ENCODE assay signal across 20 cellular contexts in genomic region chr20:42190084-42190483, GRCh38.
A peak's percentile ranks its signal among the peaks of the same experiment; 100 is the strongest.
DNase-seq lines count a peak whose midpoint lies in the region; TF ChIP-seq lines count a peak whose summit lies in the region.
"Had no signal": no experiment of that assay in that cellular context is flagged by ENCODE, and none has a peak within 500 bp of the region (broad histone marks: within the 10 kb centered on the region; RNA-seq: fewer than 3 reads in every experiment).

No MANE protein-coding gene starts in this region.

- H3K9ac ChIP-seq in parathyroid adenoma: no peak overlapping the region
- H3K9ac ChIP-seq: BLaER1 treated with 17β-estradiol and CSF1 and Interleukin-3, amounts not matched to agents 10 nM and 100 nM had no signal

- CTCF ChIA-PET in activated naive CD4-positive, alpha-beta T cell treated with anti-CD3 and anti-CD28 coated beads for 36 hours (lab: Charles Lee): no interaction called here

- H3K27ac ChIP-seq in angular gyrus (ENCODE audit: low read depth, low read length): peak overlapping the region; percentile 79
- peak overlapping the region; percentile 69 for H3K27ac ChIP-seq in parathyroid adenoma
- no peak overlapping the region for H3K27ac ChIP-seq in right atrium auricular region
- H3K27ac ChIP-seq: 22Rv1; BLaER1 treated with 17β-estradiol and CSF1 and Interleukin-3, amounts not matched to agents 10 nM and 100 nM had no signal

- H3K27me3 ChIP-seq in parathyroid adenoma (ENCODE audit: control insufficient read depth, insufficient read depth, low read length) (no peaks in the 10 kb centered on the region), right atrium auricular region (no peaks in the 10 kb centered on the region)
- H3K27me3 ChIP-seq: BLaER1 treated with 17β-estradiol and CSF1 and Interleukin-3, amounts not matched to agents 10 nM and 100 nM had no signal

- H3K9me3 ChIP-seq in parathyroid adenoma (ENCODE audit: control insufficient read depth, low read length): no peaks in the 10 kb centered on the region
- H3K9me3 ChIP-seq in right atrium auricular region: no peaks in the 10 kb centered on the region
- H3K9me3 ChIP-seq: BE2C; BLaER1 treated with 17β-estradiol and CSF1 and Interleukin-3, amounts not matched to agents 10 nM and 100 nM had no signal

- TF ChIP-seq CTCF in parathyroid adenoma (IDR thresholded peaks at IDR 0.05) (no peak), right atrium auricular region (IDR thresholded peaks at IDR 0.05) (no peak)

- intact Hi-C loops in activated naive CD4-positive, alpha-beta T cell treated with anti-CD3 and anti-CD28 coated beads for 36 hours (cut with micrococcal nuclease): no loop called here

- H3K4me2 ChIP-seq in parathyroid adenoma (ENCODE audit: low read length): no peak overlapping the region
- H3K4me2 ChIP-seq: BLaER1 treated with 17β-estradiol and CSF1 and Interleukin-3, amounts not matched to agents 10 nM and 100 nM had no signal

- H2AFZ ChIP-seq in parathyroid adenoma: peak overlapping the region; percentile 65

- H3K4me1 Mint-ChIP-seq in activated naive CD4-positive, alpha-beta T cell treated with anti-CD3 and anti-CD28 coated beads for 36 hours (ENCODE audit: low read depth): no peaks in the 10 kb centered on the region
- H3K4me1 Mint-ChIP-seq: CD14-positive monocyte; CD8-positive, alpha-beta memory T cell had no signal

- H3K4me3 ChIP-seq in parathyroid adenoma (ENCODE audit: low read depth, low read length) (no peak overlapping the region), right atrium auricular region (no peak overlapping the region)
- H3K4me3 ChIP-seq: BLaER1 treated with 17β-estradiol and CSF1 and Interleukin-3, amounts not matched to agents 10 nM and 100 nM had no signal

- H3K9me3 Mint-ChIP-seq in activated naive CD4-positive, alpha-beta T cell treated with anti-CD3 and anti-CD28 coated beads for 36 hours: peaks cover 4% of the 10 kb centered on the region

- no peaks in the 10 kb centered on the region for H3K79me2 ChIP-seq in parathyroid adenoma

- H3K27me3 Mint-ChIP-seq in activated naive CD4-positive, alpha-beta T cell treated with anti-CD3 and anti-CD28 coated beads for 36 hours (ENCODE audit: low read depth): no peaks in the 10 kb centered on the region
- H3K27me3 Mint-ChIP-seq: CD4-positive, alpha-beta T cell; CD8-positive, alpha-beta memory T cell had no signal

- DNase-seq in Ammon's horn (ENCODE audit: low spot score) (peak; percentile 9), inferior parietal cortex (ENCODE audit: extremely low spot score) (peak; percentile 67), right atrium auricular region (ENCODE audit: low spot score) (no peak), NCI-H2107 treated with DMSO at 0.1 percent for 48 hours (lab: John Stamatoyannopoulos, UW; ENCODE audit: unreplicated experiment) (no peak), epidermal melanocyte (ENCODE audit: insufficient read length, low spot score) (no peak)
- no peak for DNase-seq in activated naive CD4-positive, alpha-beta T cell treated with anti-CD3 and anti-CD28 coated beads for 36 hours
- DNase-seq: BE2C; CD4-positive, alpha-beta T cell; CD8-positive, alpha-beta memory T cell; DMS 273 treated with DMSO at 0.1 percent for 48 hours; DMS79 treated with DMSO at 0.1 percent for 48 hours; GF-D8; GOT3; H7; HCEC 1CT had no signal

- H3K4me1 ChIP-seq in parathyroid adenoma: peaks cover 45% of the 10 kb centered on the region
- no peaks in the 10 kb centered on the region for H3K4me1 ChIP-seq in right atrium auricular region
- H3K4me1 ChIP-seq: BE2C had no signal

- no peaks in the 10 kb centered on the region for H3K36me3 Mint-ChIP-seq in activated naive CD4-positive, alpha-beta T cell treated with anti-CD3 and anti-CD28 coated beads for 36 hours (ENCODE audit: low read depth)
- H3K36me3 Mint-ChIP-seq: CD14-positive monocyte; CD8-positive, alpha-beta memory T cell had no signal

- no peak overlapping the region for H3K4me3 Mint-ChIP-seq in activated naive CD4-positive, alpha-beta T cell treated with anti-CD3 and anti-CD28 coated beads for 36 hours
- H3K4me3 Mint-ChIP-seq: CD14-positive monocyte; CD4-positive, alpha-beta T cell; CD8-positive, alpha-beta memory T cell had no signal

- H3K36me3 ChIP-seq in parathyroid adenoma (ENCODE audit: control insufficient read depth, insufficient read depth, low read length) (no peaks in the 10 kb centered on the region), right atrium auricular region (no peaks in the 10 kb centered on the region)
- H3K36me3 ChIP-seq: BE2C; BLaER1 treated with 17β-estradiol and CSF1 and Interleukin-3, amounts not matched to agents 10 nM and 100 nM had no signal

- no peak overlapping the region for H3K27ac Mint-ChIP-seq in activated naive CD4-positive, alpha-beta T cell treated with anti-CD3 and anti-CD28 coated beads for 36 hours
- H3K27ac Mint-ChIP-seq: CD14-positive monocyte; CD4-positive, alpha-beta T cell; CD8-positive, alpha-beta memory T cell had no signal

Comparison
In these comparisons a context has a peak if more than half of its experiments do, and no peak if none do; other contexts are left out.
1. DNase-seq: peak in Ammon's horn (single experiment) and inferior parietal cortex (single experiment); none in right atrium auricular region (single experiment), NCI-H2107 treated with DMSO at 0.1 percent for 48 hours (single experiment), epidermal melanocyte (single experiment) and activated naive CD4-positive, alpha-beta T cell treated with anti-CD3 and anti-CD28 coated beads for 36 hours (single experiment).
2. H3K27ac ChIP-seq: peak in angular gyrus (single experiment) and parathyroid adenoma (single experiment); none in right atrium auricular region (0 of 2).